1 cellular context compared by ENCODE assay signal in the genomic region with DNA sequence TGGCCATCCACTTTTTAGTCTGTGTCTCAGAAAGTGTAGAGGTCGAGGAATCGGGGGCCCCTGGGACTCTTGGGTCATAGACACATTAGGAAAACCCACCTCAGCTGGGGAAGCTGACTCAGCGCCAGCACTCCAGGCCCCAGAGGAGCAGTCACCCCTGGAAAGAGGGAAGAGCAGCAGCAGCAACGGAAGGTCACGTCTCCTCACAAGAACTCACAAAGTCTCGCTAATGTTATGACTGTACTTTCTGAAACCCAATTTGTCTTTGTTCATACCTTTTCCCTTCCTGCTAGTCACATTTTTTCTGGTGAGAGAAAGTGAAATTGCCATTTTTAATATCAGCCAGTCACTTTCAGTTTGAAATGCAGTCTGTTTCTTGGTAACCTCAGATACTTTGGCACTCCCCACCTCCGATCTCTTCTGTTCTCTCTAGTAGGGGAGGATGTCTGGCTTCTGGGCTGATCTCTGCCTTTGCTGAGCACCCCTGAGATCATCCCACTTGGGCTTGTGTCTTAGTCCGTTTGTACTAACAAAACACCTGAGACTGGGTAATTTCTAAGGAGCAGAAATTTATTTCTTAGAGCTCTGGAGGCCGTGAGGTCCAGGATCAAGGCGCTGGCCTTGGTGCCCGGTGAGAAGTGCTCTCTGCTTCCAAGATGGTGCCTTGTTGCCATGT.
TF ChIP-seq lines count a peak whose summit lies in the region.

No MANE protein-coding gene starts in this region.

TF ChIP-seq in GM12878, 131 proteins besides CTCF, POLR2A, EP300 and RAD21 (continued from another document and continues in another):
- TF ChIP-seq, protein P1, sequence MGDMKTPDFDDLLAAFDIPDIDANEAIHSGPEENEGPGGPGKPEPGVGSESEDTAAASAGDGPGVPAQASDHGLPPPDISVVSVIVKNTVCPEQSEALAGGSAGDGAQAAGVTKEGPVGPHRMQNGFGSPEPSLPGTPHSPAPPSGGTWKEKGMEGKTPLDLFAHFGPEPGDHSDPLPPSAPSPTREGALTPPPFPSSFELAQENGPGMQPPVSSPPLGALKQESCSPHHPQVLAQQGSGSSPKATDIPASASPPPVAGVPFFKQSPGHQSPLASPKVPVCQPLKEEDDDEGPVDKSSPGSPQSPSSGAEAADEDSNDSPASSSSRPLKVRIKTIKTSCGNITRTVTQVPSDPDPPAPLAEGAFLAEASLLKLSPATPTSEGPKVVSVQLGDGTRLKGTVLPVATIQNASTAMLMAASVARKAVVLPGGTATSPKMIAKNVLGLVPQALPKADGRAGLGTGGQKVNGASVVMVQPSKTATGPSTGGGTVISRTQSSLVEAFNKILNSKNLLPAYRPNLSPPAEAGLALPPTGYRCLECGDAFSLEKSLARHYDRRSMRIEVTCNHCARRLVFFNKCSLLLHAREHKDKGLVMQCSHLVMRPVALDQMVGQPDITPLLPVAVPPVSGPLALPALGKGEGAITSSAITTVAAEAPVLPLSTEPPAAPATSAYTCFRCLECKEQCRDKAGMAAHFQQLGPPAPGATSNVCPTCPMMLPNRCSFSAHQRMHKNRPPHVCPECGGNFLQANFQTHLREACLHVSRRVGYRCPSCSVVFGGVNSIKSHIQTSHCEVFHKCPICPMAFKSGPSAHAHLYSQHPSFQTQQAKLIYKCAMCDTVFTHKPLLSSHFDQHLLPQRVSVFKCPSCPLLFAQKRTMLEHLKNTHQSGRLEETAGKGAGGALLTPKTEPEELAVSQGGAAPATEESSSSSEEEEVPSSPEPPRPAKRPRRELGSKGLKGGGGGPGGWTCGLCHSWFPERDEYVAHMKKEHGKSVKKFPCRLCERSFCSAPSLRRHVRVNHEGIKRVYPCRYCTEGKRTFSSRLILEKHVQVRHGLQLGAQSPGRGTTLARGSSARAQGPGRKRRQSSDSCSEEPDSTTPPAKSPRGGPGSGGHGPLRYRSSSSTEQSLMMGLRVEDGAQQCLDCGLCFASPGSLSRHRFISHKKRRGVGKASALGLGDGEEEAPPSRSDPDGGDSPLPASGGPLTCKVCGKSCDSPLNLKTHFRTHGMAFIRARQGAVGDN (IDR thresholded peaks at IDR 0.05) = peak; percentile 57; the same call in 1 of the 2 replicates
- TF ChIP-seq, protein P2, sequence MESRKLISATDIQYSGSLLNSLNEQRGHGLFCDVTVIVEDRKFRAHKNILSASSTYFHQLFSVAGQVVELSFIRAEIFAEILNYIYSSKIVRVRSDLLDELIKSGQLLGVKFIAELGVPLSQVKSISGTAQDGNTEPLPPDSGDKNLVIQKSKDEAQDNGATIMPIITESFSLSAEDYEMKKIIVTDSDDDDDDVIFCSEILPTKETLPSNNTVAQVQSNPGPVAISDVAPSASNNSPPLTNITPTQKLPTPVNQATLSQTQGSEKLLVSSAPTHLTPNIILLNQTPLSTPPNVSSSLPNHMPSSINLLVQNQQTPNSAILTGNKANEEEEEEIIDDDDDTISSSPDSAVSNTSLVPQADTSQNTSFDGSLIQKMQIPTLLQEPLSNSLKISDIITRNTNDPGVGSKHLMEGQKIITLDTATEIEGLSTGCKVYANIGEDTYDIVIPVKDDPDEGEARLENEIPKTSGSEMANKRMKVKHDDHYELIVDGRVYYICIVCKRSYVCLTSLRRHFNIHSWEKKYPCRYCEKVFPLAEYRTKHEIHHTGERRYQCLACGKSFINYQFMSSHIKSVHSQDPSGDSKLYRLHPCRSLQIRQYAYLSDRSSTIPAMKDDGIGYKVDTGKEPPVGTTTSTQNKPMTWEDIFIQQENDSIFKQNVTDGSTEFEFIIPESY (IDR thresholded peaks at IDR 0.05) = no peak
- TF ChIP-seq YBX1 (IDR thresholded peaks at IDR 0.05) (no peak), EGR1 (IDR thresholded peaks at IDR 0.05; ENCODE audit: borderline replicate concordance in 1 of 2, low read depth in 2 of 2, low read length in 2 of 2) (peak in 1 of 2 experiments; percentile 47; a peak in 1 of 3 replicates), STAT1 (conservative IDR thresholded peaks at IDR 0.05) (no peak), RAD51 (IDR thresholded peaks at IDR 0.05) (peak; percentile 54), CBFB (IDR thresholded peaks at IDR 0.05; ENCODE audit: low read depth) (peak; percentile 66; the same call in 1 of the 2 replicates), YY1 (IDR thresholded peaks at IDR 0.05; ENCODE audit: low read depth, low read length) (0 out of 2 replicates have a peak, but pooled peaks have one; percentile 30), ETV6 (conservative IDR thresholded peaks at IDR 0.05 in 1 of 2, IDR thresholded peaks at IDR 0.05 in 1 of 2; ENCODE audit: borderline replicate concordance in 1 of 2, low read depth in 1 of 2) (peak in 1 of 2 experiments; percentile 99; a peak in 2 of 4 replicates), FOS (IDR thresholded peaks at IDR 0.05; ENCODE audit: borderline replicate concordance, extremely low read depth, insufficient read length) (no peak), BCL11A (IDR thresholded peaks at IDR 0.05; ENCODE audit: low read depth, low read length) (peak; percentile 91), BACH1 (IDR thresholded peaks at IDR 0.05; ENCODE audit: borderline replicate concordance) (peak; percentile 93), POLR2AphosphoS2 (IDR thresholded peaks at IDR 0.05; ENCODE audit: low read depth, low read length) (no peak), CREM (IDR thresholded peaks at IDR 0.05; ENCODE audit: low read depth) (peak; percentile 89), BHLHE40 (IDR thresholded peaks at IDR 0.05; ENCODE audit: borderline replicate concordance in 1 of 2, low read depth in 2 of 2, low read length in 1 of 2) (peak; percentile 96 to 98), RUNX3 (IDR thresholded peaks at IDR 0.05; ENCODE audit: low read length) (peak; percentile 93), EED (IDR thresholded peaks at IDR 0.05; ENCODE audit: low read depth) (peak; percentile 100), TBL1XR1 (IDR thresholded peaks at IDR 0.05; ENCODE audit: low read depth, low read length) (peak; percentile 99), RBBP5 (conservative IDR thresholded peaks at IDR 0.05) (no peak), PAX8 (IDR thresholded peaks at IDR 0.05) (no peak), IKZF1 (conservative IDR thresholded peaks at IDR 0.05) (peak; percentile 100), SUZ12 (IDR thresholded peaks at IDR 0.05; ENCODE audit: unreplicated experiment) (no peak), MEF2A (IDR thresholded peaks at IDR 0.05; ENCODE audit: insufficient read depth, low read depth, low read length) (peak; percentile 94), NRF1 (conservative IDR thresholded peaks at IDR 0.05; ENCODE audit: low read depth, low read length) (no peak), ZNF622 (IDR thresholded peaks at IDR 0.05) (no peak), ZZZ3 (IDR thresholded peaks at IDR 0.05; ENCODE audit: control insufficient read depth, insufficient read length, low read depth) (no peak)
- TF ChIP-seq, protein P3, sequence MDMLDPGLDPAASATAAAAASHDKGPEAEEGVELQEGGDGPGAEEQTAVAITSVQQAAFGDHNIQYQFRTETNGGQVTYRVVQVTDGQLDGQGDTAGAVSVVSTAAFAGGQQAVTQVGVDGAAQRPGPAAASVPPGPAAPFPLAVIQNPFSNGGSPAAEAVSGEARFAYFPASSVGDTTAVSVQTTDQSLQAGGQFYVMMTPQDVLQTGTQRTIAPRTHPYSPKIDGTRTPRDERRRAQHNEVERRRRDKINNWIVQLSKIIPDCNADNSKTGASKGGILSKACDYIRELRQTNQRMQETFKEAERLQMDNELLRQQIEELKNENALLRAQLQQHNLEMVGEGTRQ (IDR thresholded peaks at IDR 0.05; ENCODE audit: borderline replicate concordance, low read depth, low read length) = no peak
- TF ChIP-seq, protein P4, sequence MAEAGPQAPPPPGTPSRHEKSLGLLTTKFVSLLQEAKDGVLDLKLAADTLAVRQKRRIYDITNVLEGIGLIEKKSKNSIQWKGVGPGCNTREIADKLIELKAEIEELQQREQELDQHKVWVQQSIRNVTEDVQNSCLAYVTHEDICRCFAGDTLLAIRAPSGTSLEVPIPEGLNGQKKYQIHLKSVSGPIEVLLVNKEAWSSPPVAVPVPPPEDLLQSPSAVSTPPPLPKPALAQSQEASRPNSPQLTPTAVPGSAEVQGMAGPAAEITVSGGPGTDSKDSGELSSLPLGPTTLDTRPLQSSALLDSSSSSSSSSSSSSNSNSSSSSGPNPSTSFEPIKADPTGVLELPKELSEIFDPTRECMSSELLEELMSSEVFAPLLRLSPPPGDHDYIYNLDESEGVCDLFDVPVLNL (IDR thresholded peaks at IDR 0.05; ENCODE audit: low read depth, low read length) = no peak
- TF ChIP-seq, protein P5, sequence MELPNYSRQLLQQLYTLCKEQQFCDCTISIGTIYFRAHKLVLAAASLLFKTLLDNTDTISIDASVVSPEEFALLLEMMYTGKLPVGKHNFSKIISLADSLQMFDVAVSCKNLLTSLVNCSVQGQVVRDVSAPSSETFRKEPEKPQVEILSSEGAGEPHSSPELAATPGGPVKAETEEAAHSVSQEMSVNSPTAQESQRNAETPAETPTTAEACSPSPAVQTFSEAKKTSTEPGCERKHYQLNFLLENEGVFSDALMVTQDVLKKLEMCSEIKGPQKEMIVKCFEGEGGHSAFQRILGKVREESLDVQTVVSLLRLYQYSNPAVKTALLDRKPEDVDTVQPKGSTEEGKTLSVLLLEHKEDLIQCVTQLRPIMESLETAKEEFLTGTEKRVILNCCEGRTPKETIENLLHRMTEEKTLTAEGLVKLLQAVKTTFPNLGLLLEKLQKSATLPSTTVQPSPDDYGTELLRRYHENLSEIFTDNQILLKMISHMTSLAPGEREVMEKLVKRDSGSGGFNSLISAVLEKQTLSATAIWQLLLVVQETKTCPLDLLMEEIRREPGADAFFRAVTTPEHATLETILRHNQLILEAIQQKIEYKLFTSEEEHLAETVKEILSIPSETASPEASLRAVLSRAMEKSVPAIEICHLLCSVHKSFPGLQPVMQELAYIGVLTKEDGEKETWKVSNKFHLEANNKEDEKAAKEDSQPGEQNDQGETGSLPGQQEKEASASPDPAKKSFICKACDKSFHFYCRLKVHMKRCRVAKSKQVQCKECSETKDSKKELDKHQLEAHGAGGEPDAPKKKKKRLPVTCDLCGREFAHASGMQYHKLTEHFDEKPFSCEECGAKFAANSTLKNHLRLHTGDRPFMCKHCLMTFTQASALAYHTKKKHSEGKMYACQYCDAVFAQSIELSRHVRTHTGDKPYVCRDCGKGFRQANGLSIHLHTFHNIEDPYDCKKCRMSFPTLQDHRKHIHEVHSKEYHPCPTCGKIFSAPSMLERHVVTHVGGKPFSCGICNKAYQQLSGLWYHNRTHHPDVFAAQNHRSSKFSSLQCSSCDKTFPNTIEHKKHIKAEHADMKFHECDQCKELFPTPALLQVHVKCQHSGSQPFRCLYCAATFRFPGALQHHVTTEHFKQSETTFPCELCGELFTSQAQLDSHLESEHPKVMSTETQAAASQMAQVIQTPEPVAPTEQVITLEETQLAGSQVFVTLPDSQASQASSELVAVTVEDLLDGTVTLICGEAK (IDR thresholded peaks at IDR 0.05; ENCODE audit: borderline replicate concordance) = peak; percentile 37; the same call in 1 of the 2 replicates
- TF ChIP-seq, protein P6, sequence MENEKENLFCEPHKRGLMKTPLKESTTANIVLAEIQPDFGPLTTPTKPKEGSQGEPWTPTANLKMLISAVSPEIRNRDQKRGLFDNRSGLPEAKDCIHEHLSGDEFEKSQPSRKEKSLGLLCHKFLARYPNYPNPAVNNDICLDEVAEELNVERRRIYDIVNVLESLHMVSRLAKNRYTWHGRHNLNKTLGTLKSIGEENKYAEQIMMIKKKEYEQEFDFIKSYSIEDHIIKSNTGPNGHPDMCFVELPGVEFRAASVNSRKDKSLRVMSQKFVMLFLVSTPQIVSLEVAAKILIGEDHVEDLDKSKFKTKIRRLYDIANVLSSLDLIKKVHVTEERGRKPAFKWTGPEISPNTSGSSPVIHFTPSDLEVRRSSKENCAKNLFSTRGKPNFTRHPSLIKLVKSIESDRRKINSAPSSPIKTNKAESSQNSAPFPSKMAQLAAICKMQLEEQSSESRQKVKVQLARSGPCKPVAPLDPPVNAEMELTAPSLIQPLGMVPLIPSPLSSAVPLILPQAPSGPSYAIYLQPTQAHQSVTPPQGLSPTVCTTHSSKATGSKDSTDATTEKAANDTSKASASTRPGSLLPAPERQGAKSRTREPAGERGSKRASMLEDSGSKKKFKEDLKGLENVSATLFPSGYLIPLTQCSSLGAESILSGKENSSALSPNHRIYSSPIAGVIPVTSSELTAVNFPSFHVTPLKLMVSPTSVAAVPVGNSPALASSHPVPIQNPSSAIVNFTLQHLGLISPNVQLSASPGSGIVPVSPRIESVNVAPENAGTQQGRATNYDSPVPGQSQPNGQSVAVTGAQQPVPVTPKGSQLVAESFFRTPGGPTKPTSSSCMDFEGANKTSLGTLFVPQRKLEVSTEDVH (IDR thresholded peaks at IDR 0.05; ENCODE audit: low read depth, partially characterized antibody) = no peak
- TF ChIP-seq, protein P7, sequence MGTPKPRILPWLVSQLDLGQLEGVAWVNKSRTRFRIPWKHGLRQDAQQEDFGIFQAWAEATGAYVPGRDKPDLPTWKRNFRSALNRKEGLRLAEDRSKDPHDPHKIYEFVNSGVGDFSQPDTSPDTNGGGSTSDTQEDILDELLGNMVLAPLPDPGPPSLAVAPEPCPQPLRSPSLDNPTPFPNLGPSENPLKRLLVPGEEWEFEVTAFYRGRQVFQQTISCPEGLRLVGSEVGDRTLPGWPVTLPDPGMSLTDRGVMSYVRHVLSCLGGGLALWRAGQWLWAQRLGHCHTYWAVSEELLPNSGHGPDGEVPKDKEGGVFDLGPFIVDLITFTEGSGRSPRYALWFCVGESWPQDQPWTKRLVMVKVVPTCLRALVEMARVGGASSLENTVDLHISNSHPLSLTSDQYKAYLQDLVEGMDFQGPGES (IDR thresholded peaks at IDR 0.05) = no peak
- TF ChIP-seq, protein P8, sequence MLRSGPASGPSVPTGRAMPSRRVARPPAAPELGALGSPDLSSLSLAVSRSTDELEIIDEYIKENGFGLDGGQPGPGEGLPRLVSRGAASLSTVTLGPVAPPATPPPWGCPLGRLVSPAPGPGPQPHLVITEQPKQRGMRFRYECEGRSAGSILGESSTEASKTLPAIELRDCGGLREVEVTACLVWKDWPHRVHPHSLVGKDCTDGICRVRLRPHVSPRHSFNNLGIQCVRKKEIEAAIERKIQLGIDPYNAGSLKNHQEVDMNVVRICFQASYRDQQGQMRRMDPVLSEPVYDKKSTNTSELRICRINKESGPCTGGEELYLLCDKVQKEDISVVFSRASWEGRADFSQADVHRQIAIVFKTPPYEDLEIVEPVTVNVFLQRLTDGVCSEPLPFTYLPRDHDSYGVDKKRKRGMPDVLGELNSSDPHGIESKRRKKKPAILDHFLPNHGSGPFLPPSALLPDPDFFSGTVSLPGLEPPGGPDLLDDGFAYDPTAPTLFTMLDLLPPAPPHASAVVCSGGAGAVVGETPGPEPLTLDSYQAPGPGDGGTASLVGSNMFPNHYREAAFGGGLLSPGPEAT (IDR thresholded peaks at IDR 0.05; ENCODE audit: low read depth) = peak; percentile 99
- TF ChIP-seq, protein P9, sequence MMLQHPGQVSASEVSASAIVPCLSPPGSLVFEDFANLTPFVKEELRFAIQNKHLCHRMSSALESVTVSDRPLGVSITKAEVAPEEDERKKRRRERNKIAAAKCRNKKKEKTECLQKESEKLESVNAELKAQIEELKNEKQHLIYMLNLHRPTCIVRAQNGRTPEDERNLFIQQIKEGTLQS (IDR thresholded peaks at IDR 0.05; ENCODE audit: borderline replicate concordance, extremely low read depth, low read depth, low read length) = no peak
- TF ChIP-seq, protein P10, sequence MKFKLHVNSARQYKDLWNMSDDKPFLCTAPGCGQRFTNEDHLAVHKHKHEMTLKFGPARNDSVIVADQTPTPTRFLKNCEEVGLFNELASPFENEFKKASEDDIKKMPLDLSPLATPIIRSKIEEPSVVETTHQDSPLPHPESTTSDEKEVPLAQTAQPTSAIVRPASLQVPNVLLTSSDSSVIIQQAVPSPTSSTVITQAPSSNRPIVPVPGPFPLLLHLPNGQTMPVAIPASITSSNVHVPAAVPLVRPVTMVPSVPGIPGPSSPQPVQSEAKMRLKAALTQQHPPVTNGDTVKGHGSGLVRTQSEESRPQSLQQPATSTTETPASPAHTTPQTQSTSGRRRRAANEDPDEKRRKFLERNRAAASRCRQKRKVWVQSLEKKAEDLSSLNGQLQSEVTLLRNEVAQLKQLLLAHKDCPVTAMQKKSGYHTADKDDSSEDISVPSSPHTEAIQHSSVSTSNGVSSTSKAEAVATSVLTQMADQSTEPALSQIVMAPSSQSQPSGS (IDR thresholded peaks at IDR 0.05; ENCODE audit: low read length) = peak; percentile 97
